ENCODE assay signal across 25 cellular contexts in the genomic region with DNA sequence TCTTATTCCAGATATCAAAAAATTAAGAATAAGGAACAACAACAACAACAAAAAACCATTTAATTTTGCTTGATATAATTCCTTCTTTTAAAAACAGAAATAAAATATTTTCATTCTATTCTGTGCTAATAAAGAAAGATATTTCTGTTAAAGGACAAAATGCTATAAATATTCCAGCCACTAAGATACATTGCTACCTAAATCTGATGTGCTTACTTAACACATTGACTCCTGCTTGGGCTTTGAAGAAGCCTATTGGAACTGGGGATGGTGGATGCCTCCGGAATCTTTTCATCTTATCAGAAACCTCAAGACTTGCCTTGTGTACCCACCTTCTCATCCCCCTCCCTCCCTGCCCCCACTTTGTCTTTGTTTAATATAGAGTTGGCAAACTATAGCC.
"Had no signal": no experiment of that assay in that cellular context is flagged by ENCODE, and none has a peak within 500 bp of the region (broad histone marks: within the 10 kb centered on the region; RNA-seq: fewer than 3 reads in every experiment).

No MANE protein-coding gene starts in this region.

- H3K9ac ChIP-seq: neural progenitor cell, parathyroid adenoma had no signal

- H3K4me2 ChIP-seq: neural progenitor cell had no signal

- H2AFZ ChIP-seq: neural progenitor cell, parathyroid adenoma had no signal

- H3K4me1 ChIP-seq: neural progenitor cell, parathyroid adenoma, psoas muscle, right lobe of liver, thyroid gland, upper lobe of left lung had no signal

- H3K27ac ChIP-seq: neural progenitor cell, ovary, parathyroid adenoma, psoas muscle, right lobe of liver, sigmoid colon, stomach, thoracic aorta, thyroid gland, tibial nerve, upper lobe of left lung, vagina had no signal

- H3K27me3 ChIP-seq: neural progenitor cell, ovary, right lobe of liver, sigmoid colon, stomach, thyroid gland, tibial nerve, upper lobe of left lung, vagina had no signal

- FAIRE-seq: small intestine, urothelium cell line had no signal

- DNase-seq: occipital lobe; ovary; posterior cingulate gyrus; psoas muscle; right cardiac atrium; right lobe of liver; sigmoid colon; small intestine; stimulated activated CD4-positive, alpha-beta T cell treated with anti-CD3 and anti-CD28 coated beads, Interleukin-15, amount 100 ng/mL, for 24 hours; stimulated activated CD4-positive, alpha-beta T cell treated with anti-CD3 and anti-CD28 coated beads, Interleukin-2, amount 100 ng/mL, for 24 hours; stimulated activated CD4-positive, alpha-beta T cell treated with anti-CD3 and anti-CD28 coated beads, Interleukin-2, amount 100 ng/mL, for 48 hours; stimulated activated CD4-positive, alpha-beta T cell treated with anti-CD3 and anti-CD28 coated beads, Interleukin-4, amount 100 ng/mL, for 24 hours; stimulated activated naive B cell treated with anti-CD40 and anti-IgM and Interleukin-4, amounts not matched to agents 10 μg/mL and 1 μg/mL and 100 μg/mL, for 72 hours; stimulated activated naive CD4-positive, alpha-beta T cell treated with Interleukin-2 at 50 U/mL for 16 hours; stomach; thyroid gland; trophoblast cell; upper lobe of left lung had no signal

- H3K79me2 ChIP-seq: parathyroid adenoma had no signal

- H3K4me3 ChIP-seq: neural progenitor cell, ovary, psoas muscle, right lobe of liver, sigmoid colon, stomach, thoracic aorta, thyroid gland, tibial nerve, upper lobe of left lung, vagina had no signal

- H3K9me3 ChIP-seq: ovary, psoas muscle, right lobe of liver, sigmoid colon, stomach, thoracic aorta, thyroid gland, tibial nerve, upper lobe of left lung, vagina had no signal

- ATAC-seq: psoas muscle; right cardiac atrium; right lobe of liver; stimulated activated effector memory CD8-positive, alpha-beta T cell treated with anti-CD3 and anti-CD28 coated beads, Interleukin-12 subunit alpha, Interleukin-12 subunit beta, amount 100 ng/mL, for 72 hours; stimulated activated naive B cell treated with anti-CD40 and anti-IgM and Interleukin-4, amounts not matched to agents 10 μg/mL and 1 μg/mL and 100 μg/mL, for 72 hours had no signal

- H3K36me3 ChIP-seq: ovary, right lobe of liver, sigmoid colon, stomach, thoracic aorta, thyroid gland, tibial nerve, upper lobe of left lung, vagina had no signal
